Comparison of ENCODE assay signal across 19 cellular contexts in the genomic region with DNA sequence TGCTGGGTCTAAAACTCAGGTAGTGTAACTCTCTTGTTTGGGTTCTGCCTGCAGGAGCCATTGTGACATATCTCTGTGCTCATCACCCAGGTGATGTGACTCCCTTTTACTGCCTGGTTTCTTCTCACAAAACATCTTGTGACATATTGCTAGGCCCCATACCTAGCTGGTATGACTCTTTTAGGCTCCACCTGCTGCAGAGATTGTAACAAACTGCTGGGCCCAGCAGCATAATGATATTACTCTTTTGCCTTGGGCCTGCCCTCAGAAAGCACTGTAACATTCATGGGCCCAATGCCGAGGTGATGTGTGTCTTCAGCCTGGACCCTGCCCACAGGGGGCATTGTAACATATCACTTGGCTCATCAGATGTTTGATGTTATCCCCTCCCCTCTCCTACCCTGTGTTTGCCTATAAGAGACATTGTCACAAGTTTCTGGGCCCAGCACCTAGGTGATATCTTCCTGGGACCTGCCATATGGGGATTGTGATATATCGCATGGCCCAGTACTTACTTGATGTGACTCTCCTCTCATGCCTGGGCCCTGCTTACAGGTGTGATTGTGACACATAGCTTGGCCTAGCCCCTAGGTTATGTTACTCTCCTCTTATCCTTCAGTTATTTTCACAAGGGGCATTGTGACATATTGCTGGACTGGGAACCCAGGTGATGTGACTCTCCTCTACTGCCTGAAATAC.
"Had no signal": no experiment of that assay in that cellular context is flagged by ENCODE, and none has a peak within 500 bp of the region (broad histone marks: within the 10 kb centered on the region; RNA-seq: fewer than 3 reads in every experiment).

No MANE protein-coding gene starts in this region.

- H3K4me1 Mint-ChIP-seq: brain, neural crest cell had no signal

- H3K9me3 ChIP-seq: gastroesophageal sphincter, prostate gland, transverse colon had no signal

- H3K27me3 ChIP-seq: dorsolateral prefrontal cortex, gastroesophageal sphincter, heart left ventricle, left lung, transverse colon had no signal

- H3K4me3 Mint-ChIP-seq: activated naive CD8-positive, alpha-beta T cell treated with anti-CD3 and anti-CD28 coated beads, Interleukin-2, amount 10 ng/mL, durations not matched to agents 7 days and 5 days; activated T-cell treated with anti-CD3 and anti-CD28 coated beads, Interleukin-2, amount 50 U/mL, for 24 hours; brain; neural crest cell had no signal

- H3K27ac Mint-ChIP-seq: brain had no signal

- H3K27me3 Mint-ChIP-seq: activated naive CD8-positive, alpha-beta T cell treated with anti-CD3 and anti-CD28 coated beads, Interleukin-2, amount 10 ng/mL, durations not matched to agents 7 days and 5 days; activated T-cell treated with anti-CD3 and anti-CD28 coated beads, Interleukin-2, amount 50 U/mL, for 24 hours; brain had no signal

- H3K36me3 ChIP-seq: gastroesophageal sphincter, heart left ventricle, left lung, prostate gland, transverse colon, WERI-Rb-1 had no signal

- DNase-seq: activated CD4-positive, alpha-beta T cell treated with anti-CD3 and anti-CD28 coated beads, Interleukin-2, amount 50 U/mL, for 48 hours; activated gamma-delta T cell treated with Interleukin-2 at 50 U/mL for 16 hours; activated naive CD8-positive, alpha-beta T cell treated with anti-CD3 and anti-CD28 coated beads, Interleukin-2, amount 10 ng/mL, durations not matched to agents 7 days and 5 days; activated T-cell treated with anti-CD3 and anti-CD28 coated beads, Interleukin-2, amount 50 U/mL, for 24 hours; anterior cingulate cortex; caudate nucleus; dorsolateral prefrontal cortex; heart left ventricle; left lung; right cardiac atrium; stimulated activated CD4-positive, alpha-beta T cell treated with anti-CD3 and anti-CD28 coated beads, Interleukin-2, amount 100 ng/mL, for 24 hours; stimulated activated naive CD4-positive, alpha-beta T cell treated with Interleukin-2 at 50 U/mL for 16 hours; T-helper 2 cell; WERI-Rb-1 had no signal

- H3K4me1 ChIP-seq: gastroesophageal sphincter, heart left ventricle, left lung, prostate gland, transverse colon had no signal

- H3K4me3 ChIP-seq: dorsolateral prefrontal cortex, gastroesophageal sphincter, heart left ventricle, left lung, prostate gland, transverse colon had no signal

- H3K27ac ChIP-seq: dorsolateral prefrontal cortex, gastroesophageal sphincter, heart left ventricle, left lung, prostate gland, transverse colon, WERI-Rb-1 had no signal

- ATAC-seq: gastroesophageal sphincter, heart left ventricle, left lung, right cardiac atrium had no signal
